In genomic region chr10:60502621-60503020, GRCh38 we compare ENCODE assay signal across 28 cellular contexts.
"Had no signal": no experiment of that assay in that cellular context is flagged by ENCODE, and none has a peak within 500 bp of the region (broad histone marks: within the 10 kb centered on the region; RNA-seq: fewer than 3 reads in every experiment).

No MANE protein-coding gene starts in this region.

- H3K27ac Mint-ChIP-seq: natural killer cell; nephron; neural progenitor cell; progenitor cell of endocrine pancreas; stimulated activated effector memory CD8-positive, alpha-beta T cell treated with anti-CD3 and anti-CD28 coated beads, Interleukin-12 subunit alpha, Interleukin-12 subunit beta, amount 100 ng/mL, for 72 hours; stimulated activated naive B cell treated with anti-CD40 and anti-IgM and Interleukin-4, amounts not matched to agents 10 μg/mL and 1 μg/mL and 100 μg/mL, for 72 hours; stimulated activated naive CD8-positive, alpha-beta T cell treated with anti-CD3 and anti-CD28 coated beads, Interleukin-15, Interleukin-2, amounts not matched to agents 100 ng/mL and 50 ng/mL, for 24 hours; type B pancreatic cell had no signal

- H3K4me1 Mint-ChIP-seq: natural killer cell; neural progenitor cell; stimulated activated effector memory CD8-positive, alpha-beta T cell treated with anti-CD3 and anti-CD28 coated beads, Interleukin-12 subunit alpha, Interleukin-12 subunit beta, amount 100 ng/mL, for 72 hours had no signal

- H3K4me1 ChIP-seq: neural progenitor cell, parathyroid adenoma, psoas muscle, right lobe of liver, testis, tibial artery, upper lobe of right lung, uterus had no signal

- H3K36me3 ChIP-seq: neural progenitor cell, ovary, right lobe of liver, sigmoid colon, stomach, tibial artery, transverse colon, upper lobe of right lung, uterus had no signal

- H3K9me3 ChIP-seq: ovary, psoas muscle, right lobe of liver, sigmoid colon, stomach, testis, tibial artery, transverse colon, upper lobe of right lung, uterus had no signal

- ATAC-seq: natural killer cell; psoas muscle; right cardiac atrium; right lobe of liver; stimulated activated effector memory CD8-positive, alpha-beta T cell treated with anti-CD3 and anti-CD28 coated beads, Interleukin-12 subunit alpha, Interleukin-12 subunit beta, amount 100 ng/mL, for 72 hours; stimulated activated naive B cell treated with anti-CD40 and anti-IgM and Interleukin-4, amounts not matched to agents 10 μg/mL and 1 μg/mL and 100 μg/mL, for 72 hours; upper lobe of right lung had no signal

- H3K27me3 Mint-ChIP-seq: progenitor cell of endocrine pancreas; stimulated activated naive B cell treated with anti-CD40 and anti-IgM and Interleukin-4, amounts not matched to agents 10 μg/mL and 1 μg/mL and 100 μg/mL, for 72 hours; stimulated activated naive CD8-positive, alpha-beta T cell treated with anti-CD3 and anti-CD28 coated beads, Interleukin-15, Interleukin-2, amounts not matched to agents 100 ng/mL and 50 ng/mL, for 24 hours; type B pancreatic cell had no signal

- H3K4me3 Mint-ChIP-seq: natural killer cell; nephron; neural progenitor cell; stimulated activated effector memory CD8-positive, alpha-beta T cell treated with anti-CD3 and anti-CD28 coated beads, Interleukin-12 subunit alpha, Interleukin-12 subunit beta, amount 100 ng/mL, for 72 hours; stimulated activated naive B cell treated with anti-CD40 and anti-IgM and Interleukin-4, amounts not matched to agents 10 μg/mL and 1 μg/mL and 100 μg/mL, for 72 hours; stimulated activated naive CD8-positive, alpha-beta T cell treated with anti-CD3 and anti-CD28 coated beads, Interleukin-15, Interleukin-2, amounts not matched to agents 100 ng/mL and 50 ng/mL, for 24 hours; type B pancreatic cell had no signal

- DNase-seq: natural killer cell; occipital lobe; ovary; posterior cingulate gyrus; psoas muscle; right cardiac atrium; right lobe of liver; sigmoid colon; small intestine; stimulated activated CD4-positive, alpha-beta T cell treated with anti-CD3 and anti-CD28 coated beads, Interleukin-15, amount 100 ng/mL, for 24 hours; stimulated activated CD4-positive, alpha-beta T cell treated with anti-CD3 and anti-CD28 coated beads, Interleukin-2, amount 100 ng/mL, for 24 hours; stimulated activated CD4-positive, alpha-beta T cell treated with anti-CD3 and anti-CD28 coated beads, Interleukin-2, amount 100 ng/mL, for 48 hours; stimulated activated CD4-positive, alpha-beta T cell treated with anti-CD3 and anti-CD28 coated beads, Interleukin-4, amount 100 ng/mL, for 24 hours; stimulated activated naive B cell treated with anti-CD40 and anti-IgM and Interleukin-4, amounts not matched to agents 10 μg/mL and 1 μg/mL and 100 μg/mL, for 72 hours; stimulated activated naive CD4-positive, alpha-beta T cell treated with Interleukin-2 at 50 U/mL for 16 hours; stomach; testis; tibial artery; transverse colon; upper lobe of right lung; uterus had no signal

- H3K36me3 Mint-ChIP-seq: natural killer cell; neural progenitor cell; stimulated activated effector memory CD8-positive, alpha-beta T cell treated with anti-CD3 and anti-CD28 coated beads, Interleukin-12 subunit alpha, Interleukin-12 subunit beta, amount 100 ng/mL, for 72 hours; stimulated activated naive B cell treated with anti-CD40 and anti-IgM and Interleukin-4, amounts not matched to agents 10 μg/mL and 1 μg/mL and 100 μg/mL, for 72 hours; type B pancreatic cell had no signal

- H3K27ac ChIP-seq: neural progenitor cell, ovary, parathyroid adenoma, psoas muscle, right lobe of liver, sigmoid colon, stomach, testis, tibial artery, transverse colon, upper lobe of right lung, uterus had no signal

- H3K9me3 Mint-ChIP-seq: natural killer cell; nephron; neural progenitor cell; stimulated activated effector memory CD8-positive, alpha-beta T cell treated with anti-CD3 and anti-CD28 coated beads, Interleukin-12 subunit alpha, Interleukin-12 subunit beta, amount 100 ng/mL, for 72 hours; stimulated activated naive B cell treated with anti-CD40 and anti-IgM and Interleukin-4, amounts not matched to agents 10 μg/mL and 1 μg/mL and 100 μg/mL, for 72 hours; stimulated activated naive CD8-positive, alpha-beta T cell treated with anti-CD3 and anti-CD28 coated beads, Interleukin-15, Interleukin-2, amounts not matched to agents 100 ng/mL and 50 ng/mL, for 24 hours; type B pancreatic cell had no signal

- H3K4me3 ChIP-seq: neural progenitor cell, ovary, psoas muscle, right lobe of liver, sigmoid colon, stomach, testis, tibial artery, transverse colon, upper lobe of right lung, uterus had no signal
